ENCODE assay signal across 1 cellular context in the genomic region with DNA sequence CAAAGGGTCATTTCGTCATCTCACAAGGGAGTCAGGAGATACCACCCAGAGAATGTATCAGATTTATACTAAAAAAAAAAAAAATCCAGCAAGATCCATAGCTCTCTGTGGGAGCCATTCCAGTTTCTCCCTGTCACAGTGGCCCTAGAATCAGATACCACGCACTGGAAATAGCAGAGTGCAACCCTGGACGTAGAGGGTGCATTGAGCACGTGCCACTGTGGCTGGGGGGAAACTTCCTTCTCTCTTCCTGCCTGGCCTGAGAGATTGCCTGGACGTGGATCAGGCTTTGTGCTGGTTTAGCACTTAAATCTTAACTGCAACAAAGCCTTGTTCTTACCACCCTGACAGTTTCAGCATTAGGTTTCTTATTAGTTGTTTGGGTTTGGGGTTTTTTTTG.
TF ChIP-seq lines count a peak whose summit lies in the region.

No MANE protein-coding gene starts in this region.

TF ChIP-seq in HepG2, 621 proteins besides CTCF, POLR2A, EP300 and RAD21:
- TF ChIP-seq SIN3A (IDR thresholded peaks at IDR 0.05; ENCODE audit: borderline replicate concordance, low read depth, low read length) (no peak), SMAD1 (CRISPR knock-in tag; IDR thresholded peaks at IDR 0.05; ENCODE audit: borderline replicate concordance, low read depth) (no peak), RORA (CRISPR knock-in tag; IDR thresholded peaks at IDR 0.05) (no peak), ZNF570 (CRISPR knock-in tag; IDR thresholded peaks at IDR 0.05; ENCODE audit: borderline replicate concordance) (no peak), ZBTB7A (CRISPR knock-in tag; IDR thresholded peaks at IDR 0.05) (no peak), ZNF333 (CRISPR knock-in tag; IDR thresholded peaks at IDR 0.05; ENCODE audit: borderline replicate concordance) (no peak), TBP (CRISPR knock-in tag; IDR thresholded peaks at IDR 0.05) (no peak), BORCS8-MEF2B (CRISPR knock-in tag; IDR thresholded peaks at IDR 0.05) (no peak), ZNF225 (CRISPR knock-in tag; IDR thresholded peaks at IDR 0.05) (no peak), TOE1 (CRISPR knock-in tag; IDR thresholded peaks at IDR 0.05) (no peak), KDM2A (CRISPR knock-in tag; IDR thresholded peaks at IDR 0.05; ENCODE audit: borderline replicate concordance, low read depth) (no peak)
- TF ChIP-seq, protein P1, sequence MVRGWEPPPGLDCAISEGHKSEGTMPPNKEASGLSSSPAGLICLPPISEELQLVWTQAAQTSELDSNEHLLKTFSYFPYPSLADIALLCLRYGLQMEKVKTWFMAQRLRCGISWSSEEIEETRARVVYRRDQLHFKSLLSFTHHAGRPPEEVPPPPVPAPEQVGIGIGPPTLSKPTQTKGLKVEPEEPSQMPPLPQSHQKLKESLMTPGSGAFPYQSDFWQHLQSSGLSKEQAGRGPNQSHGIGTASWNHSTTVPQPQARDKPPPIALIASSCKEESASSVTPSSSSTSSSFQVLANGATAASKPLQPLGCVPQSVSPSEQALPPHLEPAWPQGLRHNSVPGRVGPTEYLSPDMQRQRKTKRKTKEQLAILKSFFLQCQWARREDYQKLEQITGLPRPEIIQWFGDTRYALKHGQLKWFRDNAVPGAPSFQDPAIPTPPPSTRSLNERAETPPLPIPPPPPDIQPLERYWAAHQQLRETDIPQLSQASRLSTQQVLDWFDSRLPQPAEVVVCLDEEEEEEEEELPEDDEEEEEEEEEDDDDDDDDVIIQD (CRISPR knock-in tag; IDR thresholded peaks at IDR 0.05; ENCODE audit: low read depth), result no peak
- TF ChIP-seq, protein P2, sequence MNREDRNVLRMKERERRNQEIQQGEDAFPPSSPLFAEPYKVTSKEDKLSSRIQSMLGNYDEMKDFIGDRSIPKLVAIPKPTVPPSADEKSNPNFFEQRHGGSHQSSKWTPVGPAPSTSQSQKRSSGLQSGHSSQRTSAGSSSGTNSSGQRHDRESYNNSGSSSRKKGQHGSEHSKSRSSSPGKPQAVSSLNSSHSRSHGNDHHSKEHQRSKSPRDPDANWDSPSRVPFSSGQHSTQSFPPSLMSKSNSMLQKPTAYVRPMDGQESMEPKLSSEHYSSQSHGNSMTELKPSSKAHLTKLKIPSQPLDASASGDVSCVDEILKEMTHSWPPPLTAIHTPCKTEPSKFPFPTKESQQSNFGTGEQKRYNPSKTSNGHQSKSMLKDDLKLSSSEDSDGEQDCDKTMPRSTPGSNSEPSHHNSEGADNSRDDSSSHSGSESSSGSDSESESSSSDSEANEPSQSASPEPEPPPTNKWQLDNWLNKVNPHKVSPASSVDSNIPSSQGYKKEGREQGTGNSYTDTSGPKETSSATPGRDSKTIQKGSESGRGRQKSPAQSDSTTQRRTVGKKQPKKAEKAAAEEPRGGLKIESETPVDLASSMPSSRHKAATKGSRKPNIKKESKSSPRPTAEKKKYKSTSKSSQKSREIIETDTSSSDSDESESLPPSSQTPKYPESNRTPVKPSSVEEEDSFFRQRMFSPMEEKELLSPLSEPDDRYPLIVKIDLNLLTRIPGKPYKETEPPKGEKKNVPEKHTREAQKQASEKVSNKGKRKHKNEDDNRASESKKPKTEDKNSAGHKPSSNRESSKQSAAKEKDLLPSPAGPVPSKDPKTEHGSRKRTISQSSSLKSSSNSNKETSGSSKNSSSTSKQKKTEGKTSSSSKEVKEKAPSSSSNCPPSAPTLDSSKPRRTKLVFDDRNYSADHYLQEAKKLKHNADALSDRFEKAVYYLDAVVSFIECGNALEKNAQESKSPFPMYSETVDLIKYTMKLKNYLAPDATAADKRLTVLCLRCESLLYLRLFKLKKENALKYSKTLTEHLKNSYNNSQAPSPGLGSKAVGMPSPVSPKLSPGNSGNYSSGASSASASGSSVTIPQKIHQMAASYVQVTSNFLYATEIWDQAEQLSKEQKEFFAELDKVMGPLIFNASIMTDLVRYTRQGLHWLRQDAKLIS (CRISPR knock-in tag; IDR thresholded peaks at IDR 0.05), result no peak
